ENCODE assay signal across 24 cellular contexts in the genomic region with DNA sequence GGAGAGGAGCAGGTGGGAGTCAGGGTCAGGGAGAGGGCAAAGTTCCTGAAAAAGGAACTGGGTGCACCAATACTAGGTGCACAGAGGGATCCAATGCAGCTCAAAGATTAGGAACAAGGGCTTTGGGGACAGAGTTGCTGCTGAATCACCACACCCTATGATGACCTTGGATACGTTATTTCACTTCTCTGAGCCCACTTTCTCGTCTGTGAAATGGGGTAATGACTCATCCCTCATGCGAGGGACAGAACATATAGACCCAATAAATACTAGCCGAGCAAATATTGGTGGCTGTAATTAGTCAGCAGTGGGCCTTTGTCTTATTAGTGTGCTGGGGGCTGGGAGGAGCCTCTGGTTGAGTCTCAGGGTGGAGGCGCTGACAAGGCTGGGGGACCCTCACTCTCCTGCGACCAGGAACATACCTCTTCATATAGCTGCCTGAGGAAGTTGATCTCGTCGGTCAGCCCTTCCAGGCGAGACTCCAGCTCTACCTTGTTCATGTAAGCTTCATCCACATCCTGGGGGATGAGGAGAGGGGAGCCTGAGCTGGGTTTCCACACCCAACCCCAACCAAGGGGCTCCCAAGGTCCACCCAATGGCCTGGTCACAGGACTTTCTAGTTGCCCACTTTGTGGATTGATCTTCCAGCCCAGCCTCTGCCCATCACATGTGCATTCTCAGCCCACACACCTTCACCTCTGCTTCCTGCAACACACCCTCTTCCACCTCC. TPM values are rescaled to one million over a fixed set of nuclear protein-coding genes. Genes with fewer than 3 reads are reported as not detected.
DNase-seq lines count a peak whose midpoint lies in the region; ATAC-seq and TF ChIP-seq lines count a peak whose summit lies in the region.
"Had no signal": no experiment of that assay in that cellular context is flagged by ENCODE, and none has a peak within 500 bp of the region (broad histone marks: within the 10 kb centered on the region; RNA-seq: fewer than 3 reads in every experiment).

No MANE protein-coding gene starts in this region.

- H3K9me2 ChIP-seq in HCT116 (ENCODE audit: insufficient read depth), result no peaks in the 10 kb centered on the region

- no peaks in the 10 kb centered on the region for H3K9me3 Mint-ChIP-seq in progenitor cell of endocrine pancreas (ENCODE audit: low read depth)
- no peaks in the 10 kb centered on the region for H3K9me3 Mint-ChIP-seq in activated CD8-positive, alpha-beta memory T cell treated with anti-CD3 and anti-CD28 coated beads, Interleukin-2, amount 10 ng/mL, durations not matched to agents 7 days and 5 days (ENCODE audit: low read depth)
- H3K9me3 Mint-ChIP-seq: activated T-cell treated with anti-CD3 and anti-CD28 coated beads, Interleukin-2, amount 50 U/mL, for 4 hours; IgD-negative memory B cell had no signal

- no TSS peak for BruUV-seq in HCT116 (replicated peaks; lab: Mats Ljungman, UMichigan)

- H3K27ac ChIP-seq in HCT116 (ENCODE audit: low read depth, low read length) (peak overlapping the region; percentile 82), RWPE1 (peak overlapping the region; percentile 73; the same call in 1 of the 2 replicates), mesenchymal stem cell (ENCODE audit: low read length, poor library complexity, severe bottlenecking) (no peak overlapping the region)
- H3K27ac ChIP-seq: SJCRH30 had no signal

- H4K91ac ChIP-seq in mesenchymal stem cell (ENCODE audit: low read length), result no peak overlapping the region

- H3K4ac ChIP-seq in mesenchymal stem cell (ENCODE audit: low read depth in 1 of 2, low read length in 2 of 2), result no peak overlapping the region

- H3K4me2 ChIP-seq in HCT116 (ENCODE audit: low read length) (peak overlapping the region; percentile 17; the same call in 1 of the 2 replicates), mesenchymal stem cell (ENCODE audit: low read length, poor library complexity, severe bottlenecking) (no peak overlapping the region)

- ATAC-seq in HCT116 (no peak), GM18909 (IDR thresholded peaks at IDR 0.05; ENCODE audit: poor library complexity, unreplicated experiment) (no peak)
- no peak for ATAC-seq in activated CD8-positive, alpha-beta memory T cell treated with anti-CD3 and anti-CD28 coated beads, Interleukin-2, amount 10 ng/mL, durations not matched to agents 7 days and 5 days
- ATAC-seq: activated T-cell treated with anti-CD3 and anti-CD28 coated beads, Interleukin-2, amount 50 U/mL, for 4 hours had no signal

- peaks cover 41% of the 10 kb centered on the region for H3K4me1 Mint-ChIP-seq in progenitor cell of endocrine pancreas (ENCODE audit: low read depth)
- peaks cover 4% of the 10 kb centered on the region for H3K4me1 Mint-ChIP-seq in activated CD8-positive, alpha-beta memory T cell treated with anti-CD3 and anti-CD28 coated beads, Interleukin-2, amount 10 ng/mL, durations not matched to agents 7 days and 5 days

- H3K9ac ChIP-seq in HCT116 (ENCODE audit: low read length) (no peak overlapping the region), mesenchymal stem cell (ENCODE audit: low read length) (no peak overlapping the region)

- no peak for TF ChIP-seq RAD21 in HCT116 (IDR thresholded peaks at IDR 0.05; ENCODE audit: low read depth)

- peak overlapping the region; percentile 71 for H3K27ac Mint-ChIP-seq in progenitor cell of endocrine pancreas
- H3K27ac Mint-ChIP-seq in activated CD8-positive, alpha-beta memory T cell treated with anti-CD3 and anti-CD28 coated beads, Interleukin-2, amount 10 ng/mL, durations not matched to agents 7 days and 5 days, result no peak overlapping the region
- H3K27ac Mint-ChIP-seq: CD4-positive, CD25-positive, alpha-beta regulatory T cell; IgD-negative memory B cell had no signal

- RAD21 ChIA-PET in HCT116 (lab: Charles Lee; ENCODE audit: low non-redundant PET in 1 of 2, low total read pairs in 2 of 2, uncharacterized antibody in 2 of 2, unreplicated experiment in 2 of 2), result no interaction called here

- intact Hi-C loops in HCT116 (cut with micrococcal nuclease), result no loop called here

- H3K14ac ChIP-seq in mesenchymal stem cell (ENCODE audit: low read length in 2 of 2), result no peak overlapping the region

- POLR2A ChIA-PET in HCT116 (lab: Charles Lee), result interaction anchor here (0.6 to 18.0 kb wide), 7 partner anchors 15 to 753 kb away, joined by 3 to 379 read pairs (median 5); a partner anchor contains a TSS
- POLR2A ChIA-PET in RWPE1 (lab: Yijun Ruan, JAX; ENCODE audit: low non-redundant PET), result no interaction called here

- no peak overlapping the region for H2AFZ ChIP-seq in HCT116 (ENCODE audit: low read depth, low read length, poor library complexity, severe bottlenecking)
- H2AFZ ChIP-seq in mesenchymal stem cell (ENCODE audit: low read depth, low read length), result no peak overlapping the region

- H3K79me1 ChIP-seq in mesenchymal stem cell (replicated peaks; ENCODE audit: low read length, poor library complexity, severe bottlenecking), result peaks cover 22% of the 10 kb centered on the region

- H2AK5ac ChIP-seq in mesenchymal stem cell (ENCODE audit: low read length, severe bottlenecking), result no peak overlapping the region

- peaks cover 33% of the 10 kb centered on the region; the same call in 1 of the 2 replicates for H4K20me1 ChIP-seq in HCT116 (ENCODE audit: insufficient read depth)

- H3K36me3 ChIP-seq in HCT116 (ENCODE audit: control insufficient read depth in 1 of 2, insufficient read depth in 2 of 2, low read length in 2 of 2), result peaks cover 27 to 41% of the 10 kb centered on the region in 2 experiments
- peaks cover 0 to 66% of the 10 kb centered on the region in 2 experiments for H3K36me3 ChIP-seq in mesenchymal stem cell (ENCODE audit: control insufficient read depth in 1 of 2, insufficient read depth in 2 of 2, low read depth in 1 of 2, low read length in 2 of 2)
- H3K36me3 ChIP-seq: SJCRH30 had no signal

- H3K9me3 ChIP-seq in HCT116 (ENCODE audit: control insufficient read depth in 1 of 2, insufficient read depth in 1 of 2, low read depth in 1 of 2, low read length in 2 of 2), result no peaks in the 10 kb centered on the region
- no peaks in the 10 kb centered on the region for H3K9me3 ChIP-seq in mesenchymal stem cell (ENCODE audit: control insufficient read depth, low read length)
- H3K9me3 ChIP-seq: HAP-1, SJCRH30 had no signal

- H2BK15ac ChIP-seq in mesenchymal stem cell (ENCODE audit: low read depth, poor library complexity, severe bottlenecking), result no peak overlapping the region

- H3K4me1 ChIP-seq in HCT116 (ENCODE audit: control insufficient read depth in 1 of 2, insufficient read depth in 2 of 2, low read length in 2 of 2), result peaks cover 57 to 76% of the 10 kb centered on the region in 2 experiments
- peaks cover 9% of the 10 kb centered on the region for H3K4me1 ChIP-seq in mesenchymal stem cell (ENCODE audit: control insufficient read depth, insufficient read depth, low read depth, low read length)

- no peak overlapping the region for H3K18ac ChIP-seq in mesenchymal stem cell (ENCODE audit: low read depth in 1 of 2, low read length in 2 of 2)

- peak overlapping the region; percentile 24 for H4K8ac ChIP-seq in mesenchymal stem cell (ENCODE audit: low read length)

- peaks cover 31% of the 10 kb centered on the region for H3K36me3 Mint-ChIP-seq in progenitor cell of endocrine pancreas (ENCODE audit: insufficient read depth)
- no peaks in the 10 kb centered on the region for H3K36me3 Mint-ChIP-seq in activated CD8-positive, alpha-beta memory T cell treated with anti-CD3 and anti-CD28 coated beads, Interleukin-2, amount 10 ng/mL, durations not matched to agents 7 days and 5 days
- H3K36me3 Mint-ChIP-seq: CD4-positive, CD25-positive, alpha-beta regulatory T cell had no signal

- H3K23ac ChIP-seq in mesenchymal stem cell (ENCODE audit: low read length in 2 of 2), result no peak overlapping the region

- TF ChIP-seq POLR2A in HCT116 (IDR thresholded peaks at IDR 0.05; ENCODE audit: borderline replicate concordance, extremely low read depth, insufficient read depth, insufficient read length), result no peak

- H3K4me3 ChIP-seq in HCT116 (replicated peaks in 1 of 2; ENCODE audit: low read depth in 1 of 2, low read length in 2 of 2), result no peak overlapping the region
- no peak overlapping the region for H3K4me3 ChIP-seq in mesenchymal stem cell (ENCODE audit: insufficient read depth in 1 of 2, low read depth in 1 of 2, low read length in 2 of 2)
- H3K4me3 ChIP-seq: HAP-1, SJCRH30 had no signal

- peaks cover 63% of the 10 kb centered on the region for H3K79me2 ChIP-seq in HCT116 (ENCODE audit: insufficient read depth, low read length)

- peak overlapping the region; percentile 100 for H3K4me3 Mint-ChIP-seq in progenitor cell of endocrine pancreas (ENCODE audit: low read depth)
- H3K4me3 Mint-ChIP-seq in activated CD8-positive, alpha-beta memory T cell treated with anti-CD3 and anti-CD28 coated beads, Interleukin-2, amount 10 ng/mL, durations not matched to agents 7 days and 5 days, result no peak overlapping the region
- H3K4me3 Mint-ChIP-seq: activated T-cell treated with anti-CD3 and anti-CD28 coated beads, Interleukin-2, amount 50 U/mL, for 4 hours; CD4-positive, CD25-positive, alpha-beta regulatory T cell; IgD-negative memory B cell had no signal

- H3K27me3 ChIP-seq in HCT116 (ENCODE audit: insufficient read depth, low read length) (no peaks in the 10 kb centered on the region), mesenchymal stem cell (ENCODE audit: control insufficient read depth in 1 of 2, insufficient read depth in 1 of 2, low read length in 2 of 2) (peaks cover 0 to 15% of the 10 kb centered on the region in 2 experiments)
- H3K27me3 ChIP-seq: SJCRH30 had no signal

- DNase-seq in HCT116 (ENCODE audit: low read depth, low spot score) (no peak), RWPE1 (ENCODE audit: low spot score) (no peak), mesenchymal stem cell (no peak), progenitor cell of endocrine pancreas (ENCODE audit: low spot score, unreplicated experiment) (no peak), amygdala (lab: John Stamatoyannopoulos, UW) (no peak), SHP77 (lab: John Stamatoyannopoulos, UW) (no peak)
- no peak for DNase-seq in activated CD8-positive, alpha-beta memory T cell treated with anti-CD3 and anti-CD28 coated beads, Interleukin-2, amount 10 ng/mL, durations not matched to agents 7 days and 5 days
- DNase-seq: activated CD4-positive, alpha-beta T cell treated with anti-CD3 and anti-CD28 coated beads for 4 hours; activated naive CD4-positive, alpha-beta T cell; activated T-cell treated with anti-CD3 and anti-CD28 coated beads, Interleukin-2, amount 50 U/mL, for 4 hours; CD4-positive, CD25-positive, alpha-beta regulatory T cell; cortex of kidney; DMS153; NCI-H1417 treated with DMSO at 0.1 percent for 48 hours; NCI-H2107; NCI-H446; SJCRH30; stimulated activated CD4-positive, alpha-beta T cell treated with anti-CD3 and anti-CD28 coated beads, Interleukin-2, amount 100 ng/mL, for 48 hours; stimulated activated naive CD4-positive, alpha-beta T cell had no signal

- 81% methylated on average over 7 of the region's 9 CpGs for WGBS in mesenchymal stem cell

- H2BK5ac ChIP-seq in mesenchymal stem cell (ENCODE audit: low read depth, low read length, poor library complexity, severe bottlenecking), result no peak overlapping the region

- H3K27me3 Mint-ChIP-seq in progenitor cell of endocrine pancreas, result no peaks in the 10 kb centered on the region
- no peaks in the 10 kb centered on the region for H3K27me3 Mint-ChIP-seq in activated CD8-positive, alpha-beta memory T cell treated with anti-CD3 and anti-CD28 coated beads, Interleukin-2, amount 10 ng/mL, durations not matched to agents 7 days and 5 days
- H3K27me3 Mint-ChIP-seq: CD4-positive, CD25-positive, alpha-beta regulatory T cell had no signal

- CTCF ChIA-PET in HCT116 (lab: Charles Lee) (interaction anchor here (1.8 kb wide), 1 partner anchor 15 kb away, joined by 4 read pairs; no protein-coding TSS in a partner anchor), RWPE1 (lab: Yijun Ruan, JAX) (interaction anchor here (1.0 to 1.3 kb wide), 2 partner anchors 16 to 80 kb away, joined by 4 to 7 read pairs; no protein-coding TSS in a partner anchor)
- CTCF ChIA-PET in activated CD8-positive, alpha-beta memory T cell treated with anti-CD3 and anti-CD28 coated beads, Interleukin-2, amount 10 ng/mL, durations not matched to agents 7 days and 5 days (lab: Charles Lee), result interaction anchor here (1.0 to 3.6 kb wide), 3 partner anchors 15 to 80 kb away, joined by 3 to 12 read pairs (median 3); no protein-coding TSS in a partner anchor

- H2BK120ac ChIP-seq in mesenchymal stem cell (ENCODE audit: low read depth, low read length), result no peak overlapping the region

- no peak overlapping the region for H2BK12ac ChIP-seq in mesenchymal stem cell (ENCODE audit: low read length in 2 of 2)

- no peak for TF ChIP-seq CTCF in HCT116 (IDR thresholded peaks at IDR 0.05 in 2 of 3, conservative IDR thresholded peaks at IDR 0.05 in 1 of 3; ENCODE audit: borderline replicate concordance in 1 of 3, insufficient read depth in 1 of 3, low read depth in 2 of 3, low read length in 2 of 3)
- no peak for TF ChIP-seq CTCF in RWPE1 (conservative IDR thresholded peaks at IDR 0.05; ENCODE audit: low read depth)
- TF ChIP-seq CTCF in progenitor cell of endocrine pancreas (IDR thresholded peaks at IDR 0.05; ENCODE audit: unreplicated experiment), result no peak

RNA-seq across cellular contexts. Expression of a gene that starts 4.5 kb away (rescaled TPM):
- 1,655 TPM for total RNA-seq in HCT116 (2021; ENCODE audit: unreplicated experiment)
- polyA plus RNA-seq in HCT116 (2012), result 1,805 and 2,066 TPM in 2 replicates
- 1,135 TPM for polyA plus RNA-seq in mesenchymal stem cell (2013, experiment 1 of 2)
- 1,108 TPM for polyA plus RNA-seq in mesenchymal stem cell (2013, experiment 2 of 2)
- 1,180 and 1,246 TPM in 2 replicates for total RNA-seq in progenitor cell of endocrine pancreas
- under 1 TPM; 0.26 to 0.41 TPM for total RNA-seq in activated CD8-positive, alpha-beta memory T cell treated with anti-CD3 and anti-CD28 coated beads, Interleukin-2, amount 10 ng/mL, durations not matched to agents 7 days and 5 days
- total RNA-seq: activated CD8-positive, alpha-beta memory T cell treated with anti-CD3 and anti-CD28 coated beads for 36 hours; CD4-positive, CD25-positive, alpha-beta regulatory T cell had no signal
- polyA plus RNA-seq: IgD-negative memory B cell had no signal

RNA-seq across cellular contexts. Expression of a gene that starts 48.6 kb away (rescaled TPM):
- total RNA-seq in HCT116 (2021; ENCODE audit: unreplicated experiment) (1,229 TPM), progenitor cell of endocrine pancreas (608 and 692 TPM in 2 replicates)
- 1,596 and 1,648 TPM in 2 replicates for polyA plus RNA-seq in HCT116 (2012)
- polyA plus RNA-seq in mesenchymal stem cell (2013, experiment 1 of 2), result 831 TPM
- polyA plus RNA-seq in mesenchymal stem cell (2013, experiment 2 of 2), result 807 TPM
- total RNA-seq in activated CD8-positive, alpha-beta memory T cell treated with anti-CD3 and anti-CD28 coated beads, Interleukin-2, amount 10 ng/mL, durations not matched to agents 7 days and 5 days, result under 1 TPM; 0.54 to 0.99 TPM
- total RNA-seq: OCI-LY7 had no signal

RNA-seq across cellular contexts. Expression of a gene that starts 51.5 kb away (rescaled TPM):
- total RNA-seq in HCT116 (2021; ENCODE audit: unreplicated experiment) (not detected), progenitor cell of endocrine pancreas (not detected in 2 replicates)
- polyA plus RNA-seq in HCT116 (2012), result 0.06 TPM in 1 of 2 replicates, not detected in the other
- not detected for polyA plus RNA-seq in mesenchymal stem cell (2013, experiment 1 of 2)
- polyA plus RNA-seq in mesenchymal stem cell (2013, experiment 2 of 2), result not detected
- not detected for total RNA-seq in activated CD8-positive, alpha-beta memory T cell treated with anti-CD3 and anti-CD28 coated beads, Interleukin-2, amount 10 ng/mL, durations not matched to agents 7 days and 5 days
- total RNA-seq: activated CD8-positive, alpha-beta memory T cell treated with anti-CD3 and anti-CD28 coated beads for 36 hours; activated T-cell treated with anti-CD3 and anti-CD28 coated beads, Interleukin-2, amount 50 U/mL, for 4 hours; CD4-positive, CD25-positive, alpha-beta regulatory T cell; OCI-LY7; SJCRH30 had no signal
- polyA plus RNA-seq: CD4-positive, CD25-positive, alpha-beta regulatory T cell; IgD-negative memory B cell had no signal

Comparison
In these comparisons a context has a peak if more than half of its experiments do, and no peak if none do; other contexts are left out.
1. RNA of a gene that starts 4.5 kb away (total RNA-seq): 1,655 TPM in HCT116 (single experiment) and 1,180 to 1,246 TPM in progenitor cell of endocrine pancreas; 0.26 to 0.41 TPM in activated CD8-positive, alpha-beta memory T cell treated with anti-CD3 and anti-CD28 coated beads, Interleukin-2, amount 10 ng/mL, durations not matched to agents 7 days and 5 days; every median in the first group is over 100 times any median in the second.
2. RNA of a gene that starts 48.6 kb away (total RNA-seq): 1,229 TPM in HCT116 (single experiment) and 608 to 692 TPM in progenitor cell of endocrine pancreas; 0.54 to 0.99 TPM in activated CD8-positive, alpha-beta memory T cell treated with anti-CD3 and anti-CD28 coated beads, Interleukin-2, amount 10 ng/mL, durations not matched to agents 7 days and 5 days; every median in the first group is over 100 times any median in the second.